In the genomic region with DNA sequence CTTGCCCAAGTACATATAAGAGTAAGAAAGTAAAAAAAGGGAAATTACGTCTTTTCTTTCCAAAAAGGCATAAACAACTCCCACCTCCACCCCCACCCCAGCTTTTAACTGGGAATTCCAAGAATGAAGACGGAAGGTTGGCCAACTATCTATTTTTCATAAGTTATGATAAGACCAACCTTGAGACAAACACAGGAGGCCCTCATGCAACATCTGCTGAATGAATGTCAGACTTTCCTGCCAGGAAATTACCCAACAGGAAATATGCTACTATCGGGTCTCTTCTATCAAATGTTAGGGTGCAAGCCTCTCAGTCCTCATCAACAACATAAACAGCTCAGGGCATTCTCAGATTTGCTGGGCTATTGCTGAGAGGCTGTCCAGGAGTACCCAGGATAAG, we compare ENCODE assay signal across 1 cellular context.
TF ChIP-seq lines count a peak whose summit lies in the region.

No MANE protein-coding gene starts in this region.

TF ChIP-seq in A549, 52 proteins besides CTCF, POLR2A, EP300 and RAD21:
- TF ChIP-seq, protein P1, sequence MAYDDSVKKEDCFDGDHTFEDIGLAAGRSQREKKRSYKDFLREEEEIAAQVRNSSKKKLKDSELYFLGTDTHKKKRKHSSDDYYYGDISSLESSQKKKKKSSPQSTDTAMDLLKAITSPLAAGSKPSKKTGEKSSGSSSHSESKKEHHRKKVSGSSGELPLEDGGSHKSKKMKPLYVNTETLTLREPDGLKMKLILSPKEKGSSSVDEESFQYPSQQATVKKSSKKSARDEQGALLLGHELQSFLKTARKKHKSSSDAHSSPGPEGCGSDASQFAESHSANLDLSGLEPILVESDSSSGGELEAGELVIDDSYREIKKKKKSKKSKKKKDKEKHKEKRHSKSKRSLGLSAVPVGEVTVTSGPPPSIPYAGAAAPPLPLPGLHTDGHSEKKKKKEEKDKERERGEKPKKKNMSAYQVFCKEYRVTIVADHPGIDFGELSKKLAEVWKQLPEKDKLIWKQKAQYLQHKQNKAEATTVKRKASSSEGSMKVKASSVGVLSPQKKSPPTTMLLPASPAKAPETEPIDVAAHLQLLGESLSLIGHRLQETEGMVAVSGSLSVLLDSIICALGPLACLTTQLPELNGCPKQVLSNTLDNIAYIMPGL (CRISPR knock-in tag; IDR thresholded peaks at IDR 0.05; ENCODE audit: borderline replicate concordance) = no peak
- TF ChIP-seq, protein P2, sequence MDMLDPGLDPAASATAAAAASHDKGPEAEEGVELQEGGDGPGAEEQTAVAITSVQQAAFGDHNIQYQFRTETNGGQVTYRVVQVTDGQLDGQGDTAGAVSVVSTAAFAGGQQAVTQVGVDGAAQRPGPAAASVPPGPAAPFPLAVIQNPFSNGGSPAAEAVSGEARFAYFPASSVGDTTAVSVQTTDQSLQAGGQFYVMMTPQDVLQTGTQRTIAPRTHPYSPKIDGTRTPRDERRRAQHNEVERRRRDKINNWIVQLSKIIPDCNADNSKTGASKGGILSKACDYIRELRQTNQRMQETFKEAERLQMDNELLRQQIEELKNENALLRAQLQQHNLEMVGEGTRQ (IDR thresholded peaks at IDR 0.05) = no peak
- TF ChIP-seq CEBPB (IDR thresholded peaks at IDR 0.05) (no peak), FOXS1 (CRISPR knock-in tag; IDR thresholded peaks at IDR 0.05) (no peak), RFX5 (IDR thresholded peaks at IDR 0.05) (no peak), EHF (CRISPR knock-in tag; IDR thresholded peaks at IDR 0.05) (no peak), GATA3 (IDR thresholded peaks at IDR 0.05; ENCODE audit: borderline replicate concordance) (no peak), MAFK (IDR thresholded peaks at IDR 0.05; ENCODE audit: partially characterized antibody) (no peak), PHF8 (IDR thresholded peaks at IDR 0.05; ENCODE audit: borderline replicate concordance, low read depth) (no peak), RARB (CRISPR knock-in tag; IDR thresholded peaks at IDR 0.05) (no peak), MYC (IDR thresholded peaks at IDR 0.05; ENCODE audit: borderline replicate concordance, low read length) (no peak), POLR2AphosphoS2 (conservative IDR thresholded peaks at IDR 0.05; ENCODE audit: low read length) (no peak), RNF2 (IDR thresholded peaks at IDR 0.05; ENCODE audit: borderline replicate concordance, low read depth) (no peak)
- TF ChIP-seq, protein P3, sequence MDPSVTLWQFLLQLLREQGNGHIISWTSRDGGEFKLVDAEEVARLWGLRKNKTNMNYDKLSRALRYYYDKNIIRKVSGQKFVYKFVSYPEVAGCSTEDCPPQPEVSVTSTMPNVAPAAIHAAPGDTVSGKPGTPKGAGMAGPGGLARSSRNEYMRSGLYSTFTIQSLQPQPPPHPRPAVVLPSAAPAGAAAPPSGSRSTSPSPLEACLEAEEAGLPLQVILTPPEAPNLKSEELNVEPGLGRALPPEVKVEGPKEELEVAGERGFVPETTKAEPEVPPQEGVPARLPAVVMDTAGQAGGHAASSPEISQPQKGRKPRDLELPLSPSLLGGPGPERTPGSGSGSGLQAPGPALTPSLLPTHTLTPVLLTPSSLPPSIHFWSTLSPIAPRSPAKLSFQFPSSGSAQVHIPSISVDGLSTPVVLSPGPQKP (IDR thresholded peaks at IDR 0.05; ENCODE audit: low read depth, low read length) = no peak
- TF ChIP-seq, protein P4, sequence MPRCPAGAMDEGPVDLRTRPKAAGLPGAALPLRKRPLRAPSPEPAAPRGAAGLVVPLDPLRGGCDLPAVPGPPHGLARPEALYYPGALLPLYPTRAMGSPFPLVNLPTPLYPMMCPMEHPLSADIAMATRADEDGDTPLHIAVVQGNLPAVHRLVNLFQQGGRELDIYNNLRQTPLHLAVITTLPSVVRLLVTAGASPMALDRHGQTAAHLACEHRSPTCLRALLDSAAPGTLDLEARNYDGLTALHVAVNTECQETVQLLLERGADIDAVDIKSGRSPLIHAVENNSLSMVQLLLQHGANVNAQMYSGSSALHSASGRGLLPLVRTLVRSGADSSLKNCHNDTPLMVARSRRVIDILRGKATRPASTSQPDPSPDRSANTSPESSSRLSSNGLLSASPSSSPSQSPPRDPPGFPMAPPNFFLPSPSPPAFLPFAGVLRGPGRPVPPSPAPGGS (IDR thresholded peaks at IDR 0.05) = no peak
- TF ChIP-seq, protein P5, sequence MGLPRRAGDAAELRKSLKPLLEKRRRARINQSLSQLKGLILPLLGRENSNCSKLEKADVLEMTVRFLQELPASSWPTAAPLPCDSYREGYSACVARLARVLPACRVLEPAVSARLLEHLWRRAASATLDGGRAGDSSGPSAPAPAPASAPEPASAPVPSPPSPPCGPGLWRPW (IDR thresholded peaks at IDR 0.05) = no peak
